In the genomic region with DNA sequence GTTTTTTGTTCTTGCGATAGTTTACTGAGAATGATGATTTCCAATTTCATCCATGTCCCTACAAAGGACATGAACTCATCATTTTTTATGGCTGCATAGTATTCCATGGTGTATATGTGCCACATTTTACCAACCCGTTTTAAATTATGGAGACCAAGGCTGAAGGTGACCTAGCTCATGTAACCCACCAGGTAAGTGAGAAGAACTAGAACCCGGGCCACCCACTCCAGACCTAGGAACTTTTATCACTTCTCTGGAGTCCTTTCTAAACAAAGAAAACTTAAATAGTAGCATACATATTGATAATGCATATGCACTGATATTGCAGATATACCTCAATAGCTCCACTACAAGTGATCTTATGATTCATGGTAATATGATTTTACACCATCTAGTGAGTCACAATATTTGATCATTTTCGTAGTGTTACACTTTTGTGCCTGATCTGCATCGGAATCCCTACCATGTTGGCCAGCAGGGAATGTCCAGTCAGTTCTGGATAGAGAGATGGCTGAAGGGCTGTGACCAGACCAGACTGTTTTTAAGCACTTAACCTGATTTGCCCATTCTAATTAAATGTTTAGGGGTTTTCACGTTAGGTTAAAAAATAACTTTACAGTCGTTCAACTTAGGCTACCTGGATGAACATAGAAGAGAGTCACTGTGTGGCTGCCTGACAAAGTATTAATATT, we compare ENCODE assay signal across 29 cellular contexts. TPM values are rescaled to one million over a fixed set of nuclear protein-coding genes. Genes with fewer than 3 reads are reported as not detected.
"Had no signal": no experiment of that assay in that cellular context is flagged by ENCODE, and none has a peak within 500 bp of the region (broad histone marks: within the 10 kb centered on the region; RNA-seq: fewer than 3 reads in every experiment).

No MANE protein-coding gene starts in this region.

- H3K27me3 ChIP-seq: testis, thyroid gland, tibial artery, tibial nerve, upper lobe of left lung, upper lobe of right lung, uterus, vagina had no signal

- H3K27ac Mint-ChIP-seq: stimulated activated effector memory CD8-positive, alpha-beta T cell treated with anti-CD3 and anti-CD28 coated beads, Interleukin-12 subunit alpha, Interleukin-12 subunit beta, amount 100 ng/mL, for 72 hours; stimulated activated memory B cell treated with anti-CD40 and anti-IgM and Interleukin-4, amounts not matched to agents 10 μg/mL and 1 μg/mL and 100 μg/mL, for 72 hours; stimulated activated naive B cell treated with anti-CD40 and anti-IgM and Interleukin-4, amounts not matched to agents 10 μg/mL and 1 μg/mL and 100 μg/mL, for 72 hours; stimulated activated naive CD8-positive, alpha-beta T cell treated with anti-CD3 and anti-CD28 coated beads, Interleukin-15, amount 100 ng/mL, for 72 hours; stimulated activated naive CD8-positive, alpha-beta T cell treated with anti-CD3 and anti-CD28 coated beads, Interleukin-15, Interleukin-2, amounts not matched to agents 100 ng/mL and 50 ng/mL, for 24 hours; type B pancreatic cell had no signal

- H3K9me3 ChIP-seq: stomach, suprapubic skin, testis, thoracic aorta, thyroid gland, tibial artery, tibial nerve, transverse colon, upper lobe of left lung, upper lobe of right lung, uterus, vagina had no signal

- H3K4me1 Mint-ChIP-seq: stimulated activated effector memory CD8-positive, alpha-beta T cell treated with anti-CD3 and anti-CD28 coated beads, Interleukin-12 subunit alpha, Interleukin-12 subunit beta, amount 100 ng/mL, for 72 hours; stimulated activated memory B cell treated with anti-CD40 and anti-IgM and Interleukin-4, amounts not matched to agents 10 μg/mL and 1 μg/mL and 100 μg/mL, for 72 hours; stimulated activated naive B cell treated with anti-CD40 and anti-IgM and Interleukin-4, amounts not matched to agents 10 μg/mL and 1 μg/mL and 100 μg/mL, for 72 hours; stimulated activated naive CD8-positive, alpha-beta T cell treated with anti-CD3 and anti-CD28 coated beads, Interleukin-15, amount 100 ng/mL, for 72 hours had no signal

- H3K4me3 Mint-ChIP-seq: stimulated activated effector memory CD8-positive, alpha-beta T cell treated with anti-CD3 and anti-CD28 coated beads, Interleukin-12 subunit alpha, Interleukin-12 subunit beta, amount 100 ng/mL, for 72 hours; stimulated activated memory B cell treated with anti-CD40 and anti-IgM and Interleukin-4, amounts not matched to agents 10 μg/mL and 1 μg/mL and 100 μg/mL, for 72 hours; stimulated activated naive B cell treated with anti-CD40 and anti-IgM and Interleukin-4, amounts not matched to agents 10 μg/mL and 1 μg/mL and 100 μg/mL, for 72 hours; stimulated activated naive CD8-positive, alpha-beta T cell treated with anti-CD3 and anti-CD28 coated beads, Interleukin-15, amount 100 ng/mL, for 72 hours; stimulated activated naive CD8-positive, alpha-beta T cell treated with anti-CD3 and anti-CD28 coated beads, Interleukin-15, Interleukin-2, amounts not matched to agents 100 ng/mL and 50 ng/mL, for 24 hours; type B pancreatic cell had no signal

- FAIRE-seq: urothelium cell line had no signal

- H3K9me3 Mint-ChIP-seq: stimulated activated memory B cell treated with anti-CD40 and anti-IgM and Interleukin-4, amounts not matched to agents 10 μg/mL and 1 μg/mL and 100 μg/mL, for 72 hours; stimulated activated naive B cell treated with anti-CD40 and anti-IgM and Interleukin-4, amounts not matched to agents 10 μg/mL and 1 μg/mL and 100 μg/mL, for 72 hours; stimulated activated naive CD8-positive, alpha-beta T cell treated with anti-CD3 and anti-CD28 coated beads, Interleukin-15, Interleukin-2, amounts not matched to agents 100 ng/mL and 50 ng/mL, for 24 hours; type B pancreatic cell had no signal

- H3K4me3 ChIP-seq: stomach, suprapubic skin, testis, thoracic aorta, thyroid gland, tibial artery, tibial nerve, transverse colon, upper lobe of left lung, upper lobe of right lung, uterus, vagina had no signal

- ATAC-seq: stimulated activated effector memory CD8-positive, alpha-beta T cell treated with anti-CD3 and anti-CD28 coated beads, Interleukin-12 subunit alpha, Interleukin-12 subunit beta, amount 100 ng/mL, for 72 hours; stimulated activated memory B cell treated with anti-CD40 and anti-IgM and Interleukin-4, amounts not matched to agents 10 μg/mL and 1 μg/mL and 100 μg/mL, for 72 hours; stimulated activated naive B cell treated with anti-CD40 and anti-IgM and Interleukin-4, amounts not matched to agents 10 μg/mL and 1 μg/mL and 100 μg/mL, for 72 hours; stimulated activated naive CD8-positive, alpha-beta T cell treated with anti-CD3 and anti-CD28 coated beads, Interleukin-15, amount 100 ng/mL, for 72 hours; stimulated activated naive CD8-positive, alpha-beta T cell treated with anti-CD3 and anti-CD28 coated beads, Interleukin-15, Interleukin-2, amounts not matched to agents 100 U/mL and 50 U/mL, for 24 hours; upper lobe of right lung had no signal

- H3K27me3 Mint-ChIP-seq: stimulated activated naive B cell treated with anti-CD40 and anti-IgM and Interleukin-4, amounts not matched to agents 10 μg/mL and 1 μg/mL and 100 μg/mL, for 72 hours had no signal

- H3K4me1 ChIP-seq: stomach, suprapubic skin, testis, thyroid gland, tibial artery, tibial nerve, transverse colon, upper lobe of left lung, upper lobe of right lung, uterus, vagina had no signal

- H3K27ac ChIP-seq: stomach, suprapubic skin, testis, thoracic aorta, thyroid gland, tibial artery, tibial nerve, transverse colon, upper lobe of left lung, upper lobe of right lung, uterus, vagina had no signal

- DNase-seq: stimulated activated CD4-positive, alpha-beta T cell treated with anti-CD3 and anti-CD28 coated beads, Interleukin-2, amount 100 ng/mL, for 48 hours; stimulated activated CD4-positive, alpha-beta T cell treated with anti-CD3 and anti-CD28 coated beads, Interleukin-4, amount 100 ng/mL, for 1 hour; stimulated activated CD4-positive, alpha-beta T cell treated with anti-CD3 and anti-CD28 coated beads, Interleukin-4, amount 100 ng/mL, for 24 hours; stimulated activated CD4-positive, alpha-beta T cell treated with anti-CD3 and anti-CD28 coated beads, Interleukin-4, amount 100 ng/mL, for 4 hours; stimulated activated CD8-positive, alpha-beta memory T cell treated with anti-CD3 and anti-CD28 coated beads, Interleukin-4, amount 100 ng/mL, for 48 hours; stimulated activated naive B cell treated with anti-CD40 and anti-IgM and Interleukin-4, amounts not matched to agents 10 μg/mL and 1 μg/mL and 100 μg/mL, for 72 hours; stimulated activated naive CD4-positive, alpha-beta T cell; stimulated activated naive CD4-positive, alpha-beta T cell treated with Interleukin-2 at 50 U/mL for 16 hours; stimulated activated naive CD8-positive, alpha-beta T cell treated with anti-CD3 and anti-CD28 coated beads, Interleukin-15, amount 100 ng/mL, for 72 hours; stimulated activated naive CD8-positive, alpha-beta T cell treated with anti-CD3 and anti-CD28 coated beads, Interleukin-15, Interleukin-2, amounts not matched to agents 100 U/mL and 50 U/mL, for 24 hours; stomach; substantia nigra; testis; thyroid gland; tibial artery; transverse colon; trophoblast cell; upper lobe of left lung; upper lobe of right lung; uterus had no signal

- H3K36me3 Mint-ChIP-seq: type B pancreatic cell had no signal

- H3K36me3 ChIP-seq: suprapubic skin, thoracic aorta, thyroid gland, transverse colon, upper lobe of right lung, uterus, vagina had no signal

RNA-seq across cellular contexts. Expression of a gene that starts 15.2 kb away (rescaled TPM):
- total RNA-seq: thoracic aorta, vagina had no signal

RNA-seq across cellular contexts. Expression of a gene that starts 49.0 kb away (rescaled TPM):
- total RNA-seq: vagina had no signal
